Comparison of ENCODE assay signal across 20 cellular contexts in genomic region chr11:78156081-78156844, GRCh38. TPM values are rescaled to one million over a fixed set of nuclear protein-coding genes. Genes with fewer than 3 reads are reported as not detected.
DNase-seq lines count a peak whose midpoint lies in the region; ATAC-seq and TF ChIP-seq lines count a peak whose summit lies in the region.
"Had no signal": no experiment of that assay in that cellular context is flagged by ENCODE, and none has a peak within 500 bp of the region (broad histone marks: within the 10 kb centered on the region; RNA-seq: fewer than 3 reads in every experiment).

No MANE protein-coding gene starts in this region.

- H3K27ac ChIP-seq in breast epithelium: peak overlapping the region in 1 of 2 donors; percentile 35
- H3K27ac ChIP-seq in right lobe of liver: peak overlapping the region; percentile 62 to 91 (median 70)
- no peak overlapping the region for H3K27ac ChIP-seq in PC-9
- H3K27ac ChIP-seq: heart right ventricle had no signal

- in situ Hi-C loops in T47D (cut with HindIII; ENCODE audit: low pct_unique_long_range_greater_than_20kb, low sequenced_read_pairs): no loop called here

- H3K9me2 ChIP-seq in PC-9 (ENCODE audit: insufficient read depth): no peaks in the 10 kb centered on the region

- H4K20me1 ChIP-seq in PC-9 (ENCODE audit: insufficient read depth): no peaks in the 10 kb centered on the region

- H3K79me2 ChIP-seq in PC-9 (ENCODE audit: low read depth): no peaks in the 10 kb centered on the region

- H3K4me3 ChIP-seq in breast epithelium (no peak overlapping the region), right lobe of liver (no peak overlapping the region), PC-9 (no peak overlapping the region)
- H3K4me3 ChIP-seq: heart right ventricle, tibial nerve had no signal

- peak; percentile 83 to 94 (median 93) for ATAC-seq in right lobe of liver
- ATAC-seq: activated T-helper 17 cell treated with anti-CD3 and anti-CD28 coated beads, Interleukin-2, amount 50 U/mL, for 72 hours; heart right ventricle had no signal

- CTCF ChIA-PET in PC-9 (lab: Charles Lee): interaction anchor here (0.7 kb wide), 1 partner anchor 55 kb away, joined by 3 read pairs; no protein-coding TSS in a partner anchor

- H3K36me3 ChIP-seq in breast epithelium (no peaks in the 10 kb centered on the region), right lobe of liver (no peaks in the 10 kb centered on the region), PC-9 (ENCODE audit: low read depth) (no peaks in the 10 kb centered on the region)
- H3K36me3 ChIP-seq: heart right ventricle, tibial nerve had no signal

- no peak for TF ChIP-seq POLR2A in breast epithelium (IDR thresholded peaks at IDR 0.05)
- peak; percentile 29 for TF ChIP-seq POLR2A in right lobe of liver (IDR thresholded peaks at IDR 0.05)

- no peak overlapping the region for H3K4me2 ChIP-seq in PC-9

- no peak overlapping the region for H2AFZ ChIP-seq in PC-9

- H3K27me3 ChIP-seq in breast epithelium (no peaks in the 10 kb centered on the region), right lobe of liver (no peaks in the 10 kb centered on the region), PC-9 (ENCODE audit: insufficient read depth, low read depth) (no peaks in the 10 kb centered on the region)
- H3K27me3 ChIP-seq: heart right ventricle, tibial nerve had no signal

- DNase-seq in T47D (ENCODE audit: low read depth in 1 of 2, low spot score in 1 of 2) (peak; percentile 49 to 90), breast epithelium (ENCODE audit: low spot score in 2 of 2) (no peak), astrocyte of the hippocampus (ENCODE audit: low read depth, low spot score) (peak; percentile 84), right lobe of liver (peak; percentile 81 to 94 (median 91)), NCI-H1092 (lab: John Stamatoyannopoulos, UW) (no peak), PC-9 (no peak), NCI-H1092 treated with DMSO at 0.1 percent for 48 hours (lab: John Stamatoyannopoulos, UW) (no peak)
- no peak for DNase-seq in activated naive CD4-positive, alpha-beta T cell treated with Interleukin-2 at 50 U/mL for 16 hours
- DNase-seq: activated CD4-positive, CD25-positive, alpha-beta regulatory T cell treated with anti-CD3 and anti-CD28 coated beads, Interleukin-2, amount 50 U/mL, for 72 hours; central memory CD4-positive, alpha-beta T cell; effector CD8-positive, alpha-beta T cell; GOT3; heart right ventricle; mammary epithelial cell; NCI-H1930; NCI-H510A treated with DMSO at 0.1 percent for 48 hours; SHP77; stimulated activated naive CD4-positive, alpha-beta T cell had no signal

- intact Hi-C loops in breast epithelium (cut with DNase I; ENCODE audit: low total_unique reads) (no loop called here), right lobe of liver (cut with DNase I) (no loop called here), PC-9 (cut with micrococcal nuclease; ENCODE audit: unreplicated experiment) (no loop called here)

- H3K9me3 ChIP-seq in breast epithelium (no peaks in the 10 kb centered on the region), right lobe of liver (no peaks in the 10 kb centered on the region), PC-9 (ENCODE audit: insufficient read depth, low read depth) (no peaks in the 10 kb centered on the region)
- H3K9me3 ChIP-seq: heart right ventricle, tibial nerve had no signal

- no TSS peak for BruUV-seq in PC-9 (replicated peaks; lab: Mats Ljungman, UMichigan)

- WGBS in right lobe of liver (ENCODE audit: insufficient coverage, low coverage, low lambda C conversion rate, missing lambda C conversion rate): 17% methylated on average over 6 of the region's 6 CpGs

- TF ChIP-seq CTCF in breast epithelium (IDR thresholded peaks at IDR 0.05) (no peak), right lobe of liver (IDR thresholded peaks at IDR 0.05) (peak in 1 of 4 donors; percentile 8), PC-9 (conservative IDR thresholded peaks at IDR 0.05) (no peak)

- H3K4me1 ChIP-seq in breast epithelium (no peaks in the 10 kb centered on the region), right lobe of liver (peaks cover 0 to 69% (median 34%) of the 10 kb centered on the region in 4 donors), PC-9 (replicated peaks; ENCODE audit: insufficient read depth) (no peaks in the 10 kb centered on the region)

- H3F3A ChIP-seq in PC-9 (ENCODE audit: insufficient read depth, low read depth): no peaks in the 10 kb centered on the region

- POLR2A ChIA-PET in PC-9 (lab: Charles Lee; ENCODE audit: unreplicated experiment): no interaction called here

RNA-seq across cellular contexts. Expression of gene ALG8, which starts 16.8 kb away (rescaled TPM):
- total RNA-seq in breast epithelium: 10 to 100 TPM; 25.9 to 46.8 (median 36.7) TPM
- total RNA-seq in right lobe of liver: 10 to 100 TPM; 22.0 to 38.0 (median 30.3) TPM
- total RNA-seq in PC-9 (2021): 63.4 and 67.5 TPM in 2 replicates

RNA-seq across cellular contexts. Expression of gene KCTD21, which starts 32.2 kb away (rescaled TPM):
- total RNA-seq in breast epithelium (10 to 100 TPM in 1 of 3 donors, 1 to 10 TPM in 2; 8.5 to 13.1 (median 8.8) TPM), right lobe of liver (10 to 100 TPM in 5 of 6 experiments, 1 to 10 TPM in 1; 9.6 to 15.6 (median 11.9) TPM), PC-9 (2021) (16.1 and 16.5 TPM in 2 replicates)

RNA-seq across cellular contexts. Expression of gene USP35, which starts 32.5 kb away (rescaled TPM):
- 10 to 100 TPM in 2 of 3 donors, 1 to 10 TPM in 1; 5.1 to 16.1 (median 11.3) TPM for total RNA-seq in breast epithelium
- 10 to 100 TPM in 1 of 6 experiments, 1 to 10 TPM in 5; 5.3 to 10.1 (median 7.9) TPM for total RNA-seq in right lobe of liver
- 12.8 and 13.5 TPM in 2 replicates for total RNA-seq in PC-9 (2021)

Comparison
In these comparisons a context has a peak if more than half of its experiments do, and no peak if none do; other contexts are left out.
1. DNase-seq: peak in T47D (2 of 2), astrocyte of the hippocampus (single experiment) and right lobe of liver (3 of 3); none in breast epithelium (0 of 2), activated naive CD4-positive, alpha-beta T cell treated with Interleukin-2 at 50 U/mL for 16 hours (single experiment), NCI-H1092 (single experiment), PC-9 (0 of 2) and NCI-H1092 treated with DMSO at 0.1 percent for 48 hours (single experiment).